ENCODE assay signal across 22 cellular contexts in the genomic region with DNA sequence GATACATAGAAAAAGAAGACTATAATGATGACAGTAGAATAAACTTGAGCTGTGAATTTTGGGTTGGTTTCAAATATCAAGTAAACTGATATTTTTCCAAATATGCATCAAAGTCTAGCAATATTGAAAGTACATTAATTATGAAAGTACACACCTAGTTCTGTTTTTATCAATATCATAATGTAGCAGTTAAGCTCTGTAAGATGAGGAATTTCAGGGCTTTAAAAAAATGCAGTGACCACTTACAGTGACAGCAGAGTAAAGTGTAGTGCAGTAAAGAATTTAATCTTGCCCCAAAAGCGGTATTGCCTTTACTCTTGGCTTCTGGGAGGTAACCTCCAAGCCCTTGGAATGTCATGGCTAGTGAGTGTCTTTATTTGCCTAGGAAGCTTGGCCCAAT.
"Had no signal": no experiment of that assay in that cellular context is flagged by ENCODE, and none has a peak within 500 bp of the region (broad histone marks: within the 10 kb centered on the region; RNA-seq: fewer than 3 reads in every experiment).

No MANE protein-coding gene starts in this region.

- H3K27me3 ChIP-seq: breast epithelium, SJSA1 had no signal

- H3K9me3 ChIP-seq: SJSA1 had no signal

- H3K4me1 ChIP-seq: breast epithelium, SJSA1 had no signal

- H3K9me3 Mint-ChIP-seq: activated naive CD4-positive, alpha-beta T cell treated with anti-CD3 and anti-CD28 coated beads, Interleukin-2, amount 50 U/mL, for 24 hours had no signal

- H3K36me3 ChIP-seq: breast epithelium, SJSA1 had no signal

- H3K27ac ChIP-seq: breast epithelium, SJSA1 had no signal

- DNase-seq: activated CD4-positive, alpha-beta T cell treated with anti-CD3 and anti-CD28 coated beads for 48 hours; activated CD4-positive, alpha-beta T cell treated with anti-CD3 and anti-CD28 coated beads, Interleukin-2, amount 50 U/mL, for 48 hours; activated effector memory CD4-positive, alpha-beta T cell treated with Interleukin-2 at 50 U/mL for 16 hours; activated naive CD4-positive, alpha-beta T cell; activated T-cell treated with anti-CD3 and anti-CD28 coated beads for 4 hours; aorta; caudate nucleus; Karpas-422; NCI-H1105 treated with DMSO at 0.1 percent for 48 hours; NCI-H1436 treated with DMSO at 0.1 percent for 48 hours; NCI-H187; NCI-H2081; NCI-H446; NCI-H524; PC-3; SHP77; SW 1271 had no signal

- H3K4me3 Mint-ChIP-seq: activated naive CD4-positive, alpha-beta T cell treated with anti-CD3 and anti-CD28 coated beads, Interleukin-2, amount 50 U/mL, for 24 hours had no signal

- ATAC-seq: activated CD4-positive, CD25-positive, alpha-beta regulatory T cell treated with anti-CD3 and anti-CD28 coated beads, Interleukin-2, amount 50 U/mL, for 24 hours; PC-3; SK-N-SH treated with all-trans-retinoic acid at 6 μM for 48 hours had no signal

- H3K27ac Mint-ChIP-seq: activated naive CD4-positive, alpha-beta T cell treated with anti-CD3 and anti-CD28 coated beads, Interleukin-2, amount 50 U/mL, for 24 hours had no signal

- H3K27me3 Mint-ChIP-seq: activated naive CD4-positive, alpha-beta T cell treated with anti-CD3 and anti-CD28 coated beads, Interleukin-2, amount 50 U/mL, for 24 hours had no signal

- H3K4me3 ChIP-seq: breast epithelium, SJSA1 had no signal

- H3K4me1 Mint-ChIP-seq: activated naive CD4-positive, alpha-beta T cell treated with anti-CD3 and anti-CD28 coated beads, Interleukin-2, amount 50 U/mL, for 24 hours had no signal
